24 cellular contexts compared by ENCODE assay signal in genomic region chr9:99911600-99911999, GRCh38. TPM values are rescaled to one million over a fixed set of nuclear protein-coding genes. Genes with fewer than 3 reads are reported as not detected.
DNase-seq lines count a peak whose midpoint lies in the region; ATAC-seq, FAIRE-seq and TF ChIP-seq lines count a peak whose summit lies in the region.
"Had no signal": no experiment of that assay in that cellular context is flagged by ENCODE, and none has a peak within 500 bp of the region (broad histone marks: within the 10 kb centered on the region; RNA-seq: fewer than 3 reads in every experiment).

No MANE protein-coding gene starts in this region.

- no peak for FAIRE-seq in K562 (lab: Jason Lieb, UNC)
- FAIRE-seq: A204.1 had no signal

- no peaks in the 10 kb centered on the region for H3K9me3 ChIP-seq in HEK293 (ENCODE audit: control insufficient read depth, insufficient read depth, low read depth, low read length)
- H3K9me3 ChIP-seq in K562 (replicated peaks; ENCODE audit: control insufficient read depth, insufficient read depth, low read depth, low read length), result no peaks in the 10 kb centered on the region
- H3K9me3 ChIP-seq: BE2C, BLaER1 had no signal

- CTCF ChIA-PET in HEK293 (lab: Yijun Ruan, JAX), result interaction anchor here (0.6 kb wide), 1 partner anchor 309 kb away, joined by 5 read pairs; no protein-coding TSS in a partner anchor
- CTCF ChIA-PET in K562 (lab: Yijun Ruan, JAX; ENCODE audit: low intra/inter-chr PET ratio), result no interaction called here
- CTCF ChIA-PET in T-cell (lab: Charles Lee), result no interaction called here

- no peak overlapping the region for H2AFZ ChIP-seq in K562 (ENCODE audit: low read depth, low read length)

- peaks cover 49% of the 10 kb centered on the region for H3K4me1 Mint-ChIP-seq in activated T-cell treated with anti-CD3 and anti-CD28 coated beads, Interleukin-2, amount 50 U/mL, for 24 hours (ENCODE audit: low read depth)
- H3K4me1 Mint-ChIP-seq in T-cell, result peaks cover 44 to 59% (median 53%) of the 10 kb centered on the region in 3 donors

- no peak for TF ChIP-seq POLR2A in K562 (conservative IDR thresholded peaks at IDR 0.05)

- no peaks in the 10 kb centered on the region for H3K9me3 Mint-ChIP-seq in activated T-cell treated with anti-CD3 and anti-CD28 coated beads, Interleukin-2, amount 50 U/mL, for 24 hours
- no peaks in the 10 kb centered on the region for H3K9me3 Mint-ChIP-seq in T-cell
- H3K9me3 Mint-ChIP-seq: CD4-positive, alpha-beta memory T cell; CD4-positive, CD25-positive, alpha-beta regulatory T cell; CD8-positive, alpha-beta memory T cell had no signal

- H3K4me1 ChIP-seq in HEK293 (ENCODE audit: control insufficient read depth, insufficient read depth, low read length) (no peaks in the 10 kb centered on the region), K562 (replicated peaks in 1 of 2; ENCODE audit: control insufficient read depth in 2 of 2, insufficient read depth in 2 of 2, low read length in 2 of 2) (peaks cover 0 to 5% of the 10 kb centered on the region in 2 experiments; a peak in 1 of 5 replicates)
- H3K4me1 ChIP-seq: BE2C had no signal

- H3K36me3 ChIP-seq in HEK293 (ENCODE audit: control insufficient read depth in 2 of 2, insufficient read depth in 1 of 2, low read length in 2 of 2) (peaks cover 4 to 15% of the 10 kb centered on the region in 2 experiments), K562 (ENCODE audit: control insufficient read depth, insufficient read depth, low read length) (peaks cover 16% of the 10 kb centered on the region; the same call in 1 of the 3 replicates)

- no peak overlapping the region for H3K27ac Mint-ChIP-seq in activated T-cell treated with anti-CD3 and anti-CD28 coated beads, Interleukin-2, amount 50 U/mL, for 24 hours
- H3K27ac Mint-ChIP-seq in T-cell, result no peak overlapping the region
- H3K27ac Mint-ChIP-seq: CD4-positive, CD25-positive, alpha-beta regulatory T cell had no signal

- peaks cover 50% of the 10 kb centered on the region for H3K36me3 Mint-ChIP-seq in activated T-cell treated with anti-CD3 and anti-CD28 coated beads, Interleukin-2, amount 50 U/mL, for 24 hours (ENCODE audit: low read depth)
- peaks cover 31% of the 10 kb centered on the region for H3K36me3 Mint-ChIP-seq in T-cell

- DNase-seq in NCI-H526 treated with DMSO at 0.1 percent for 48 hours (lab: John Stamatoyannopoulos, UW) (peak; percentile 4), K562 (ENCODE audit: extremely low read depth in 1 of 4, low spot score in 3 of 4) (no peak), T-cell (no peak)
- no peak for DNase-seq in activated T-cell treated with anti-CD3 and anti-CD28 coated beads, Interleukin-2, amount 50 U/mL, for 24 hours
- DNase-seq: 8988T; ACHN; BE2C; C1 segment of cervical spinal cord; CD4-positive, CD25-positive, alpha-beta regulatory T cell; CD8-positive, alpha-beta memory T cell; COR-L47; DMS 273 treated with DMSO at 0.1 percent for 48 hours; DMS153; DMS53; DMS79; DND-41; EL; GDM1 had no signal

- no peak overlapping the region for H3K4me3 ChIP-seq in HEK293 (ENCODE audit: low read depth, low read length)
- no peak overlapping the region for H3K4me3 ChIP-seq in K562
- H3K4me3 ChIP-seq: BLaER1, GM12878 had no signal

- BruUV-seq in K562 (replicated peaks; lab: Mats Ljungman, UMichigan), result no TSS peak

- TF ChIP-seq CTCF in HEK293 (tag by site-specific recombination; IDR thresholded peaks at IDR 0.05) (no peak), K562 (IDR thresholded peaks at IDR 0.05 in 2 of 3, conservative IDR thresholded peaks at IDR 0.05 in 1 of 3; ENCODE audit: insufficient read depth in 2 of 3, low read depth in 1 of 3, low read length in 3 of 3) (no peak)

- no peaks in the 10 kb centered on the region for H3K27me3 ChIP-seq in K562 (ENCODE audit: control insufficient read depth in 2 of 2, insufficient read depth in 2 of 2, low read length in 2 of 2)
- H3K27me3 ChIP-seq: BE2C, BLaER1 had no signal

- no peak overlapping the region for H3K4me3 Mint-ChIP-seq in activated T-cell treated with anti-CD3 and anti-CD28 coated beads, Interleukin-2, amount 50 U/mL, for 24 hours
- no peak overlapping the region for H3K4me3 Mint-ChIP-seq in T-cell
- H3K4me3 Mint-ChIP-seq: CD14-positive monocyte had no signal

- H4K20me1 ChIP-seq in K562 (replicated peaks; ENCODE audit: control insufficient read depth, insufficient read depth, low read length), result no peaks in the 10 kb centered on the region

- peaks cover 28% of the 10 kb centered on the region; the same call in 2 of the 3 replicates for H3K79me2 ChIP-seq in K562 (ENCODE audit: control insufficient read depth, insufficient read depth, low read length)

- TF ChIP-seq EP300 in K562 (IDR thresholded peaks at IDR 0.05; ENCODE audit: low read length), result no peak

- H3K27ac ChIP-seq in HEK293 (ENCODE audit: extremely low read depth, low read depth, low read length) (no peak overlapping the region), K562 (ENCODE audit: extremely low read depth, low read depth, low read length) (no peak overlapping the region)
- H3K27ac ChIP-seq: BLaER1 had no signal

- TF ChIP-seq RAD21 in K562 (CRISPR knock-in tag; conservative IDR thresholded peaks at IDR 0.05 in 1 of 2, IDR thresholded peaks at IDR 0.05 in 1 of 2), result no peak

- WGBS in K562 (ENCODE audit: insufficient coverage, low coverage, missing lambda C conversion rate), result 96% methylated on average over 7 of the region's 7 CpGs

- no peaks in the 10 kb centered on the region for H3K9me1 ChIP-seq in K562 (ENCODE audit: control insufficient read depth, insufficient read depth, low read length)

- H3K9ac ChIP-seq in K562 (ENCODE audit: insufficient read depth in 1 of 2, low read depth in 2 of 2, low read length in 2 of 2), result no peak overlapping the region
- H3K9ac ChIP-seq: BLaER1 had no signal

- no peaks in the 10 kb centered on the region for H3K27me3 Mint-ChIP-seq in activated T-cell treated with anti-CD3 and anti-CD28 coated beads, Interleukin-2, amount 50 U/mL, for 24 hours
- H3K27me3 Mint-ChIP-seq in T-cell, result no peaks in the 10 kb centered on the region
- H3K27me3 Mint-ChIP-seq: CD4-positive, alpha-beta memory T cell; CD4-positive, CD25-positive, alpha-beta regulatory T cell; CD8-positive, alpha-beta memory T cell had no signal

- intact Hi-C loops in K562 (cut with micrococcal nuclease), result no loop called here

- POLR2A ChIA-PET in HEK293 (lab: Yijun Ruan, JAX) (no interaction called here), K562 (lab: Yijun Ruan, JAX) (interaction anchor here (0.7 kb wide), 1 partner anchor 14 kb away, joined by 3 read pairs; no protein-coding TSS in a partner anchor), T-cell (lab: Charles Lee) (interaction anchor here in 1 of 2 donors (0.7 kb wide), 1 partner anchor 85 kb away, joined by 3 read pairs; no protein-coding TSS in a partner anchor)

- H3K4me2 ChIP-seq in K562 (ENCODE audit: insufficient read depth, low read length), result no peak overlapping the region
- H3K4me2 ChIP-seq: BLaER1 had no signal

- ATAC-seq in K562 (no peak), T-cell (replicated peaks in 1 of 4) (no peak)
- ATAC-seq: GM12878 had no signal

- in situ Hi-C loops in K562 (cut with MboI), result no loop called here

TF ChIP-seq in HEK293, 187 proteins besides CTCF, POLR2A, EP300 and RAD21:
- no peak for TF ChIP-seq ZFP37 (tag by site-specific recombination; IDR thresholded peaks at IDR 0.05)
- peak; percentile 65; the same call in 1 of the 2 replicates for TF ChIP-seq ZNF121 (tag by site-specific recombination; IDR thresholded peaks at IDR 0.05)
TF ChIP-seq in HEK293: peak in this region for 1.

TF ChIP-seq in K562, 482 proteins besides CTCF, POLR2A, EP300 and RAD21:
- TF ChIP-seq E2F8 (IDR thresholded peaks at IDR 0.05; ENCODE audit: low read depth, partially characterized antibody) (no peak), ZNF121 (CRISPR knock-in tag; conservative IDR thresholded peaks at IDR 0.05) (peak; percentile 68)
TF ChIP-seq in K562: peak in this region for 1.

RNA-seq across cellular contexts. Expression of gene STX17, which starts 5.1 kb away (rescaled TPM):
- total RNA-seq in K562 (2011; cell fraction: chromatin; rRNA removed; ENCODE audit: low replicate concordance), result 17.6 and 36.6 TPM in 2 replicates
- total RNA-seq in K562 (2011; cell fraction: nucleolus; rRNA removed), result 6.5 and 9.5 TPM in 2 replicates
- 21.1 and 37.1 TPM in 2 replicates for total RNA-seq in K562 (2011; cell fraction: nucleoplasm; rRNA removed)
- total RNA-seq in K562 (2014; rRNA removed) (14.7 and 16.9 TPM in 2 replicates), K562 (2014; rRNA removed; fragmentation: Illumina TruSeq; extraction: Trizol) (25.1 and 29.3 TPM in 2 replicates), K562 (2015; rRNA removed; fragmentation: Illumina TruSeq; extraction: Trizol) (20.1 and 21.7 TPM in 2 replicates), K562 (2021) (21.8 and 23.7 TPM in 2 replicates), T-cell (10 to 100 TPM; 33.5 to 47.5 (median 35.9) TPM)
- polyA plus RNA-seq in K562 (2011; rRNA removed) (14.3 and 19.0 TPM in 2 replicates), K562 (2014; fragmentation: Illumina TruSeq; extraction: Trizol) (17.7 and 21.0 TPM in 2 replicates), K562 (2014; fragmentation: Nextera tagmentation; extraction: Ambion mirVana) (10 to 100 TPM; 14.9 to 17.1 TPM), K562 (2014; rRNA removed) (14.4 and 14.7 TPM in 2 replicates)
- 5.3 and 10.3 TPM in 2 replicates for polyA plus RNA-seq in K562 (2011; cell fraction: cytosol; rRNA removed)
- polyA plus RNA-seq in K562 (2011; cell fraction: nucleus; rRNA removed), result 13.9 and 16.4 TPM in 2 replicates
- polyA plus RNA-seq in K562 (2012), result 13.6 and 15.0 TPM in 2 replicates
- 28.1 and 32.4 TPM in 2 replicates for polyA minus RNA-seq in K562 (2011; rRNA and poly(A)+ RNA removed)
- 13.3 and 16.6 TPM in 2 replicates for polyA minus RNA-seq in K562 (2011; cell fraction: cytosol; rRNA and poly(A)+ RNA removed)
- 16.2 and 28.8 TPM in 2 replicates for polyA minus RNA-seq in K562 (2011; cell fraction: nucleus; rRNA and poly(A)+ RNA removed)

Comparison
In these comparisons a context has a peak if more than half of its experiments do, and no peak if none do; other contexts are left out.
1. Of the 44 proteins assayed by ChIP-seq in both K562 and HEK293: peak only in K562: none; only in HEK293: none; in both: ZNF121; in neither: 43.